In the genomic region with DNA sequence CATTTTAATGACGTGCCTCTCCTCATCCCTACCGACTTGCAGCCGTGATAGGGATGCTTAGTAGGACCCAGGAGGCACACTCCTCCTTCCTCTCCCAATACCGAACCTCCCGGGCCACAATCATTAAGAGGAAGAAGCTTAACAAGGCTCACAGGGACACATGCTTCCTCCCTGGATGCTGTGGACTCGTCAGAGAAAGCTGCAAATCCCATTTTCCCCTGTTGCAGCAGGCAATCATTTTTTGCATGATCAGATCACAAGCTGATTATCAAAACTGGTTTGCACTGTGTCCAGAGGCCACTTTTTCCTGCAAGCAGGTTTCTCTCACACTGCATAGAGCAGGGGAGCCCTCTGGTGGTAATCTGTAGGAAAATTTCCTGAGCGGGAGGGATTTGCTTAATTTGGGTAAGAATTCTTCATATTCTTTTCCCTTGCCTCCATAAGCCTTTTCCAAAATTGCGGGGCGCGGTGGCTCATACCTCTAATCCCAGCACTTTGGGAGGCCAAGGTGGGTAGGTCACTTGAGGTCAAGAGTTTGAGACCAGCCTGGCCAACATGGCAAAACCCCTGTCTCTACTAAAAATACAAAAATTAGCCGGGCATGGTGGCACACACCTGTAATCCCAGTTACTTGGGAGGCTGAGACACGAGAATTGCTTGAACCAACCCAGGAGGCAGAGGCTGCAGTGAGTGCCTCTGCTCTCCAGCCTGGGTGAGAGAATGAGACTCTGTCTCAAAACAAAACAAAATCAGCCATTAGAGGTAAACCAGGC, we compare ENCODE assay signal across 8 cellular contexts. TPM values are rescaled to one million over a fixed set of nuclear protein-coding genes. Genes with fewer than 3 reads are reported as not detected.
DNase-seq lines count a peak whose midpoint lies in the region; ATAC-seq and TF ChIP-seq lines count a peak whose summit lies in the region.

No MANE protein-coding gene starts in this region.

- H3K27me3 ChIP-seq in neural cell (ENCODE audit: insufficient read depth, low read depth, low read length): no peaks in the 10 kb centered on the region
- H3K27me3 ChIP-seq in upper lobe of left lung: no peaks in the 10 kb centered on the region

- DNase-seq in ELR (ENCODE audit: low read depth): peak; percentile 80
- peak; percentile 72 for DNase-seq in NCI-H748 (lab: John Stamatoyannopoulos, UW; ENCODE audit: unreplicated experiment)
- peak; percentile 23 for DNase-seq in activated T-cell treated with anti-CD3 and anti-CD28 coated beads, Interleukin-2, amount 50 U/mL, for 1 hour
- DNase-seq in fibroblast of the conjunctiva (ENCODE audit: low read depth): peak; percentile 83
- DNase-seq in upper lobe of left lung: peak in 1 of 2 donors; percentile 40

- no peaks in the 10 kb centered on the region for H3K4me1 Mint-ChIP-seq in activated T-helper 17 cell treated with anti-CD3 and anti-CD28 coated beads, Interleukin-2, amount 50 U/mL, for 72 hours

- peaks cover 4 to 10% (median 7%) of the 10 kb centered on the region in 4 donors for H3K4me1 ChIP-seq in upper lobe of left lung

- no peak for TF ChIP-seq EP300 in neural cell (conservative IDR thresholded peaks at IDR 0.05; ENCODE audit: poor library complexity, severe bottlenecking)
- TF ChIP-seq EP300 in upper lobe of left lung (IDR thresholded peaks at IDR 0.05): no peak

- H3K9me3 ChIP-seq in neural cell (ENCODE audit: low read length): no peaks in the 10 kb centered on the region
- no peaks in the 10 kb centered on the region for H3K9me3 ChIP-seq in upper lobe of left lung

- no peaks in the 10 kb centered on the region for H4K20me1 ChIP-seq in neural cell (ENCODE audit: insufficient read depth)

- TF ChIP-seq CTCF in neural cell (IDR thresholded peaks at IDR 0.05; ENCODE audit: poor library complexity, severe bottlenecking) (peak; percentile 98), upper lobe of left lung (IDR thresholded peaks at IDR 0.05) (peak; percentile 60 to 81 (median 73))

- peak overlapping the region; percentile 57 for H3K4me2 ChIP-seq in neural cell (ENCODE audit: low read length)

- peak overlapping the region; percentile 46 for H3K9ac ChIP-seq in neural cell (ENCODE audit: low read length)

- H3K4me3 Mint-ChIP-seq in activated T-helper 17 cell treated with anti-CD3 and anti-CD28 coated beads, Interleukin-2, amount 50 U/mL, for 72 hours: no peak overlapping the region

- no peak for TF ChIP-seq POLR2A in upper lobe of left lung (IDR thresholded peaks at IDR 0.05)

- H3K27ac Mint-ChIP-seq in activated T-helper 17 cell treated with anti-CD3 and anti-CD28 coated beads, Interleukin-2, amount 50 U/mL, for 72 hours: no peak overlapping the region

- H2AFZ ChIP-seq in neural cell (ENCODE audit: low read depth, low read length): peak overlapping the region; percentile 15

- H3K36me3 Mint-ChIP-seq in activated T-helper 17 cell treated with anti-CD3 and anti-CD28 coated beads, Interleukin-2, amount 50 U/mL, for 72 hours (ENCODE audit: low read depth): no peaks in the 10 kb centered on the region

- no peaks in the 10 kb centered on the region for H3K9me2 ChIP-seq in neural cell (ENCODE audit: insufficient read depth, low read length)

- H3K27ac ChIP-seq in neural cell (ENCODE audit: low read length) (no peak overlapping the region), upper lobe of left lung (no peak overlapping the region)

- peak; percentile 98 for TF ChIP-seq RAD21 in neural cell (conservative IDR thresholded peaks at IDR 0.05)

- no peaks in the 10 kb centered on the region for H3K9me3 Mint-ChIP-seq in activated T-helper 17 cell treated with anti-CD3 and anti-CD28 coated beads, Interleukin-2, amount 50 U/mL, for 72 hours

- ATAC-seq in HG03432 (IDR thresholded peaks at IDR 0.05; ENCODE audit: unreplicated experiment) (peak; percentile 47), upper lobe of left lung (ENCODE audit: low FRiP score in 2 of 2) (peak; percentile 85 to 91)
- no peak for ATAC-seq in activated T-helper 17 cell treated with anti-CD3 and anti-CD28 coated beads, Interleukin-2, amount 50 U/mL, for 72 hours (replicated peaks)

- H3K36me3 ChIP-seq in neural cell (ENCODE audit: insufficient read depth, low read length) (peaks cover 3% of the 10 kb centered on the region), upper lobe of left lung (no peaks in the 10 kb centered on the region)

- H3F3A ChIP-seq in neural cell (ENCODE audit: insufficient read depth, low read length, poor library complexity, severe bottlenecking): no peaks in the 10 kb centered on the region

- H3K27me3 Mint-ChIP-seq in activated T-helper 17 cell treated with anti-CD3 and anti-CD28 coated beads, Interleukin-2, amount 50 U/mL, for 72 hours: peaks cover 30% of the 10 kb centered on the region

- 13 to 15% methylated on average over 12 of the region's 12 CpGs for WGBS in upper lobe of left lung, 2 donors

- H3K79me2 ChIP-seq in neural cell (replicated peaks; ENCODE audit: insufficient read depth, low read length): no peaks in the 10 kb centered on the region

- H3K4me3 ChIP-seq in neural cell (ENCODE audit: low read length) (peak overlapping the region; percentile 60), upper lobe of left lung (no peak overlapping the region)

TF ChIP-seq in neural cell, 6 proteins besides CTCF, POLR2A, EP300 and RAD21:
- TF ChIP-seq SMC3 (conservative IDR thresholded peaks at IDR 0.05; ENCODE audit: poor library complexity) (peak; percentile 97), TAF1 (IDR thresholded peaks at IDR 0.05; ENCODE audit: low read depth) (no peak), REST (IDR thresholded peaks at IDR 0.05; ENCODE audit: borderline replicate concordance) (no peak), POLR2AphosphoS5 (IDR thresholded peaks at IDR 0.05) (no peak), MXI1 (conservative IDR thresholded peaks at IDR 0.05; ENCODE audit: poor library complexity, severe bottlenecking) (peak; percentile 36), EZH2 (IDR thresholded peaks at IDR 0.05; ENCODE audit: borderline replicate concordance, insufficient read depth, low read length, poor library complexity, severe bottlenecking) (no peak)
TF ChIP-seq in neural cell: peak in this region for 2.

RNA-seq across cellular contexts. Expression of gene LAMB4, which starts 16.1 kb away (rescaled TPM):
- polyA plus RNA-seq in neural cell: 0.16 TPM in 1 of 2 replicates, not detected in the other
- polyA minus RNA-seq in neural cell: 0.46 and 0.73 TPM in 2 replicates
- total RNA-seq in upper lobe of left lung: 10 to 100 TPM in 1 of 6 donors, under 1 TPM in 3, not detected in 2; 0.10 to 18.9 (median 0.47) TPM
- total RNA-seq in activated T-helper 17 cell treated with anti-CD3 and anti-CD28 coated beads, Interleukin-2, amount 50 U/mL, for 72 hours: not detected
